Comparison of ENCODE assay signal across 8 cellular contexts in the genomic region with DNA sequence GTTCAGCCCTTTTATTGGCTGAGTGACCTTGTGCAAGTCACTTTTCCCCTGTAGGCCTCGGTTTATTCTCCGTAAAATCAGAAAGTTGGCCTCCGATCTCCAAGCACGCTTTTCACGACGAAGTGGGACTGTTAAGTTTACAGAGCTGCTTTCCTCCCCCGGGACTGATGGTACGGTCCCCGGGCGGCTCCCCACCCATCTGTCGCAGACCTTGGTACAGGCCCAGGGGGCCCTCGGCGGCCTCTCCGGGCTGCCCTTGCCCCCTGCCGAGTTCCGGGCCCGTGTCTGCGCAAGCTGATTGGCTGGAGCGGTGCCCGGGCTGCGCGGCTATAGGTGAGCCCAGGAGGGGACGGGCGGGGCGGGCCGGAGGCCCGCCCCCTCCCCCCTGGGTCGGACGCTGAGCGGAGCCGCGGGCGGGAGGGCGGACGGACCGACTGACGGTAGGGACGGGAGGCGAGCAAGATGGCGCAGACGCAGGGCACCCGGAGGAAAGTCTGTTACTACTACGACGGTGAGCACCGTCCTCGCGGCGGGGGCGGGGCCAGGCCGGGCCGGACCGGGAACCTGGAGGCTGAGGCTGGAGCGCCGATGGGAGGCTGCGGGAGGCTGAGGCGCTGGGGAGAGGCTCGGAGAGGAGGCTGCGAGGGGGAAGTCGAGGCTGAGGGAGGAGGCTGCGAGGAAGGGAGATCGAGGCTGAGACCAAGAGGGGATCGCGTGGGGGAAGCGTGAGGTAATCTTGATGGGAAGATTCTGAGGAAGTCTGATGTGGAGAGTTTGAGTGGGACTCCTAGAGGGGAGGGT. TPM values are rescaled to one million over a fixed set of nuclear protein-coding genes. Genes with fewer than 3 reads are reported as not detected.
DNase-seq lines count a peak whose midpoint lies in the region; ATAC-seq and TF ChIP-seq lines count a peak whose summit lies in the region.

Gene HDAC1, plus strand, starts transcription at position 376 of the 801 bp plus-strand sequence. Its CDS starts 87 bp downstream, at position 463.

- H4K91ac ChIP-seq in H9 (ENCODE audit: insufficient read length, low read depth, low read length), result no peak within 1 kb of the TSS

- H3K9ac ChIP-seq in ES-I3 (ENCODE audit: low read depth, low read length) (peak within 1 kb of the TSS; percentile 85), H9 (ENCODE audit: extremely low read depth, insufficient read length, low read length) (peak within 1 kb of the TSS; percentile 48)

- peak within 1 kb of the TSS; percentile 92 for H3K14ac ChIP-seq in H9 (ENCODE audit: insufficient read depth, low read length)

- H3K9me3 Mint-ChIP-seq in H9 (peaks cover 0 to 3% of the 10 kb centered on the region in 2 experiments; a peak in 1 of 5 replicates), nephron (no peaks in the 10 kb centered on the region)

- peak within 1 kb of the TSS; percentile 59 for H3K4me2 ChIP-seq in H9 (ENCODE audit: insufficient read depth, insufficient read length, low read length)

- peak within 1 kb of the TSS; percentile 91 to 94 (median 94); a peak in 6 of 7 replicates for H3K27ac Mint-ChIP-seq in H9
- H3K27ac Mint-ChIP-seq in nephron, result peak within 1 kb of the TSS; percentile 89 to 97 (median 94)

- H2BK20ac ChIP-seq in H9 (ENCODE audit: low read depth, low read length, poor library complexity, severe bottlenecking), result no peak within 1 kb of the TSS

- WGBS in H9 (ENCODE audit: extremely low coverage, insufficient read length, low lambda C conversion rate), result no CpG with 5 or more reads among the region's 64 CpGs

- H3K9me3 ChIP-seq in ES-I3 (ENCODE audit: control insufficient read depth, insufficient read depth, low read length), result no peaks in the 10 kb centered on the region
- H3K9me3 ChIP-seq in H9 (ENCODE audit: control insufficient read depth, low read depth, low read length), result no peaks in the 10 kb centered on the region
- H3K9me3 ChIP-seq in MG63, result no peaks in the 10 kb centered on the region

- peaks cover 6 to 18% (median 13%) of the 10 kb centered on the region in 3 experiments; a peak in 5 of 7 replicates for H3K36me3 Mint-ChIP-seq in H9 (ENCODE audit: insufficient read depth in 1 of 3, low read depth in 3 of 3)
- H3K36me3 Mint-ChIP-seq in nephron (ENCODE audit: low read depth), result peaks cover 24% of the 10 kb centered on the region

- peaks cover 8% of the 10 kb centered on the region; the same call in 1 of the 2 replicates for H3K79me2 ChIP-seq in H9 (ENCODE audit: insufficient read depth, low read length)

- H3K4me1 Mint-ChIP-seq in H9 (peaks cover 17 to 19% of the 10 kb centered on the region in 2 experiments), nephron (peaks cover 13% of the 10 kb centered on the region)

- no peak within 1 kb of the TSS for H2BK12ac ChIP-seq in H9 (ENCODE audit: insufficient read length, low read depth, low read length)

- no peak within 1 kb of the TSS for H3K4ac ChIP-seq in H9 (ENCODE audit: low read depth, low read length)

- H4K8ac ChIP-seq in H9 (replicated peaks; ENCODE audit: insufficient read length, low read depth, low read length), result no peak within 1 kb of the TSS

- H3K56ac ChIP-seq in H9 (ENCODE audit: insufficient read length, low read depth, low read length), result no peak within 1 kb of the TSS

- H2BK120ac ChIP-seq in H9 (ENCODE audit: low read depth, low read length, poor library complexity, severe bottlenecking), result no peak within 1 kb of the TSS

- no peak within 1 kb of the TSS for H3T11ph ChIP-seq in H9 (ENCODE audit: low read length)

- H4K20me1 ChIP-seq in H9 (ENCODE audit: control insufficient read depth, insufficient read depth, insufficient read length), result no peaks in the 10 kb centered on the region

- H3K4me1 ChIP-seq in ES-I3 (ENCODE audit: insufficient read depth, low read length) (peaks cover 7% of the 10 kb centered on the region; the same call in 1 of the 2 replicates), H9 (ENCODE audit: insufficient read depth, low read length) (no peaks in the 10 kb centered on the region)

- H4K5ac ChIP-seq in H9 (ENCODE audit: insufficient read length, low read depth, low read length), result no peak within 1 kb of the TSS

- no peak for TF ChIP-seq CTCF in H9 (conservative IDR thresholded peaks at IDR 0.05)
- no peak for TF ChIP-seq CTCF in fibroblast of the aortic adventitia (IDR thresholded peaks at IDR 0.05; ENCODE audit: insufficient read depth, low read length)
- no peak for TF ChIP-seq CTCF in nephron (IDR thresholded peaks at IDR 0.05; ENCODE audit: unreplicated experiment in 3 of 3)

- no peak within 1 kb of the TSS for H3K27ac ChIP-seq in H9 (ENCODE audit: insufficient read length, low read depth, low read length)

- ATAC-seq in stimulated activated naive CD8-positive, alpha-beta T cell treated with anti-CD3 and anti-CD28 coated beads, Interleukin-15, Interleukin-2, amounts not matched to agents 100 U/mL and 50 U/mL, for 24 hours, result peak; percentile 100

- H3K36me3 ChIP-seq in ES-I3 (ENCODE audit: insufficient read depth, low read length) (no peaks in the 10 kb centered on the region; the same call in 1 of the 2 replicates), MG63 (peaks cover 5% of the 10 kb centered on the region)

- no peak within 1 kb of the TSS for H3K23ac ChIP-seq in H9 (ENCODE audit: insufficient read length, low read depth, low read length)

- H3K18ac ChIP-seq in H9 (ENCODE audit: insufficient read length, low read depth, low read length), result peak within 1 kb of the TSS; percentile 68

- H3K79me1 ChIP-seq in H9 (ENCODE audit: insufficient read depth, low read depth, low read length, poor library complexity, severe bottlenecking), result peaks cover 10% of the 10 kb centered on the region

- H2AFZ ChIP-seq in H9 (ENCODE audit: low read length), result no peak within 1 kb of the TSS

- peak within 1 kb of the TSS; percentile 87 for H3K4me3 ChIP-seq in MG63
- H3K4me3 ChIP-seq in fibroblast of the aortic adventitia (ENCODE audit: low read depth, low read length), result peak within 1 kb of the TSS; percentile 92

- no peaks in the 10 kb centered on the region for H3K27me3 Mint-ChIP-seq in H9 (ENCODE audit: low read depth)
- H3K27me3 Mint-ChIP-seq in nephron (ENCODE audit: low read depth), result no peaks in the 10 kb centered on the region

- peak within 1 kb of the TSS; percentile 97 to 100 for H3K4me3 Mint-ChIP-seq in H9
- H3K4me3 Mint-ChIP-seq in nephron, result peak within 1 kb of the TSS; percentile 97 to 100 (median 99)

- H3K23me2 ChIP-seq in H9 (ENCODE audit: insufficient read length, low read depth, low read length, poor library complexity, severe bottlenecking), result peaks cover 5% of the 10 kb centered on the region

- DNase-seq in H9 (peak; percentile 94), MG63 (peak; percentile 97), SHP77 (lab: John Stamatoyannopoulos, UW) (peak; percentile 97 to 99), fibroblast of the aortic adventitia (ENCODE audit: low read depth) (peak; percentile 87)
- peak; percentile 96 for DNase-seq in activated effector memory CD4-positive, alpha-beta T cell treated with Interleukin-2 at 50 U/mL for 16 hours
- peak; percentile 98 for DNase-seq in stimulated activated naive CD8-positive, alpha-beta T cell treated with anti-CD3 and anti-CD28 coated beads, Interleukin-15, Interleukin-2, amounts not matched to agents 100 U/mL and 50 U/mL, for 24 hours

- H3K27me3 ChIP-seq in H9 (ENCODE audit: insufficient read depth, low read length), result no peaks in the 10 kb centered on the region
- H3K27me3 ChIP-seq in MG63, result no peaks in the 10 kb centered on the region

- no peak within 1 kb of the TSS for H2BK15ac ChIP-seq in H9 (ENCODE audit: low read depth, low read length)

- H2AK5ac ChIP-seq in H9 (ENCODE audit: insufficient read length, low read length), result no peak within 1 kb of the TSS

- H2BK5ac ChIP-seq in H9 (ENCODE audit: insufficient read length, low read length), result no peak within 1 kb of the TSS

RNA-seq across cellular contexts. Expression of gene HDAC1, which starts in this region (rescaled TPM):
- total RNA-seq in H9 (2021) (162 and 174 TPM in 2 replicates), fibroblast of the aortic adventitia (ENCODE audit: low replicate concordance) (42.9 and 95.8 TPM in 2 replicates)
- total RNA-seq in MG63 (2014; rRNA removed; shearing (Covaris generic); ENCODE audit: low replicate concordance), result 88.0 and 98.3 TPM in 2 replicates
